1 cellular context compared by ENCODE assay signal in the genomic region with DNA sequence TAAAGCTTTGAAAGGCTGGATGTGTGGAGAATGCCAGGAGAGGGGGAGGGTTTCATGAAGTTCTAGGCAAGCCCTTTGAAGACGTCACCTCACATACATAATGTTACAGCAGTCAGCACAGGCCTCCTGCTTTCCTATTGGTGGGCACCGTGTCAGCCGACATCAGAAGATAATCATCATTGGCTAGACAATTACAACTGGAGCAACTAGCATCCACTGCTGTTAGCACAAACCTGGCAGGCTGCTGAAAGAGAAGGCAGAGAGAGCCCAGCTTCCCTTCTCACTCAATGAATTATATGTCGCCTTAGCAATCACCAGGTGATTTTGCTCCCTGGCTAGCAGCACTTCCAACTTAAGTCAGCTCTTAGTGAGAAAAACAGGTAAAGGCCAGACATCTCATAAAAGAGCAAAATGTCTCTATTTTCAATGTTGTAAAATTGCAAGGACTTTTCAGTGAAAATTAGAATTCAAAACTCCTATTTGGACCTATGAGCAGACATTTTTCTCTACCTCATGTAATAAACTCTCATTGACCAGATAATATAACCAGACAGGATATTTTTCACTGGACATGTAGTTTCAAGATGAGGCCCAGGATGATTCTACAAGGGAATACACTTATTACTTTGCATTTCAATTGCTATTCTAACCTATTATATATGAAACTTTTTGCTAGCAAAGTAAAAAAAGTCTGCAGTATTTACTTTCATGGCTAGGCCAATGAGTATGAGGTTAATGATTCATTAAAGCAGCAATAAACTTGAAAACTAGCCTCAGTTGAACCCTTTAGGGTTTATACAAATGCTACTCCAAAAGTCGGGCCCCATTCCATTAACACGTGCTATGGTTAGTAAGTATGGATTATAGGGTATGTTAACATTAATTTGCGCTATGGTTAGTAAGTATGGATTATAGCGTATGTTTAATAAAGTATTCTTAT.
A peak's percentile ranks its signal among the peaks of the same experiment; 100 is the strongest.
TF ChIP-seq lines count a peak whose summit lies in the region.

No MANE protein-coding gene starts in this region.

TF ChIP-seq in K562, 482 proteins besides CTCF, POLR2A, EP300 and RAD21 (continued from another document and continues in another):
- TF ChIP-seq ZNF76 (CRISPR knock-in tag; IDR thresholded peaks at IDR 0.05; ENCODE audit: borderline replicate concordance) = no peak
- TF ChIP-seq ZNF785 (CRISPR knock-in tag; IDR thresholded peaks at IDR 0.05) = no peak
- peak; percentile 96; the same call in 1 of the 2 replicates for TF ChIP-seq POLR2AphosphoS2 (IDR thresholded peaks at IDR 0.05; ENCODE audit: low read length)
- peak; percentile 36; the same call in 1 of the 2 replicates for TF ChIP-seq L3MBTL2 (IDR thresholded peaks at IDR 0.05)
- 0 out of 2 replicates have a peak, but pooled peaks have one; percentile 46 for TF ChIP-seq ELF2 (CRISPR knock-in tag; IDR thresholded peaks at IDR 0.05)
- TF ChIP-seq PTRF (tag; IDR thresholded peaks at IDR 0.05) = no peak
- 0 out of 2 replicates have a peak, but pooled peaks have one; percentile 56 for TF ChIP-seq SMAD4 (CRISPR knock-in tag; conservative IDR thresholded peaks at IDR 0.05)
- TF ChIP-seq, protein P1, sequence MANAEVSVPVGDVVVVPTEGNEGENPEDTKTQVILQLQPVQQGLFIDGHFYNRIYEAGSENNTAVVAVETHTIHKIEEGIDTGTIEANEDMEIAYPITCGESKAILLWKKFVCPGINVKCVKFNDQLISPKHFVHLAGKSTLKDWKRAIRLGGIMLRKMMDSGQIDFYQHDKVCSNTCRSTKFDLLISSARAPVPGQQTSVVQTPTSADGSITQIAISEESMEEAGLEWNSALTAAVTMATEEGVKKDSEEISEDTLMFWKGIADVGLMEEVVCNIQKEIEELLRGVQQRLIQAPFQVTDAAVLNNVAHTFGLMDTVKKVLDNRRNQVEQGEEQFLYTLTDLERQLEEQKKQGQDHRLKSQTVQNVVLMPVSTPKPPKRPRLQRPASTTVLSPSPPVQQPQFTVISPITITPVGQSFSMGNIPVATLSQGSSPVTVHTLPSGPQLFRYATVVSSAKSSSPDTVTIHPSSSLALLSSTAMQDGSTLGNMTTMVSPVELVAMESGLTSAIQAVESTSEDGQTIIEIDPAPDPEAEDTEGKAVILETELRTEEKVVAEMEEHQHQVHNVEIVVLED (CRISPR knock-in tag; IDR thresholded peaks at IDR 0.05) = no peak
- TF ChIP-seq, protein P2, sequence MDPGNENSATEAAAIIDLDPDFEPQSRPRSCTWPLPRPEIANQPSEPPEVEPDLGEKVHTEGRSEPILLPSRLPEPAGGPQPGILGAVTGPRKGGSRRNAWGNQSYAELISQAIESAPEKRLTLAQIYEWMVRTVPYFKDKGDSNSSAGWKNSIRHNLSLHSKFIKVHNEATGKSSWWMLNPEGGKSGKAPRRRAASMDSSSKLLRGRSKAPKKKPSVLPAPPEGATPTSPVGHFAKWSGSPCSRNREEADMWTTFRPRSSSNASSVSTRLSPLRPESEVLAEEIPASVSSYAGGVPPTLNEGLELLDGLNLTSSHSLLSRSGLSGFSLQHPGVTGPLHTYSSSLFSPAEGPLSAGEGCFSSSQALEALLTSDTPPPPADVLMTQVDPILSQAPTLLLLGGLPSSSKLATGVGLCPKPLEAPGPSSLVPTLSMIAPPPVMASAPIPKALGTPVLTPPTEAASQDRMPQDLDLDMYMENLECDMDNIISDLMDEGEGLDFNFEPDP (CRISPR knock-in tag; IDR thresholded peaks at IDR 0.05) = no peak
- peak; percentile 98 for TF ChIP-seq POLR2B (IDR thresholded peaks at IDR 0.05; ENCODE audit: low read depth, partially characterized antibody)
- TF ChIP-seq LCOR (CRISPR knock-in tag; IDR thresholded peaks at IDR 0.05) = 0 out of 2 replicates have a peak, but pooled peaks have one; percentile 21
- TF ChIP-seq POLR3A (IDR thresholded peaks at IDR 0.05; ENCODE audit: borderline replicate concordance, extremely low read depth, insufficient read depth, insufficient read length) = no peak
- TF ChIP-seq ZNF696 (CRISPR knock-in tag; conservative IDR thresholded peaks at IDR 0.05) = no peak
- TF ChIP-seq, protein P3, sequence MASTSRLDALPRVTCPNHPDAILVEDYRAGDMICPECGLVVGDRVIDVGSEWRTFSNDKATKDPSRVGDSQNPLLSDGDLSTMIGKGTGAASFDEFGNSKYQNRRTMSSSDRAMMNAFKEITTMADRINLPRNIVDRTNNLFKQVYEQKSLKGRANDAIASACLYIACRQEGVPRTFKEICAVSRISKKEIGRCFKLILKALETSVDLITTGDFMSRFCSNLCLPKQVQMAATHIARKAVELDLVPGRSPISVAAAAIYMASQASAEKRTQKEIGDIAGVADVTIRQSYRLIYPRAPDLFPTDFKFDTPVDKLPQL (IDR thresholded peaks at IDR 0.05; ENCODE audit: extremely low read depth, insufficient read length) = peak; percentile 54
- TF ChIP-seq GATAD2B (IDR thresholded peaks at IDR 0.05; ENCODE audit: borderline replicate concordance) = no peak
- 0 out of 2 replicates have a peak, but pooled peaks have one; percentile 38 for TF ChIP-seq NCOR1 (IDR thresholded peaks at IDR 0.05)
- no peak for TF ChIP-seq BRF1 (IDR thresholded peaks at IDR 0.05; ENCODE audit: borderline replicate concordance, extremely low read depth, insufficient read length)
- TF ChIP-seq, protein P4, sequence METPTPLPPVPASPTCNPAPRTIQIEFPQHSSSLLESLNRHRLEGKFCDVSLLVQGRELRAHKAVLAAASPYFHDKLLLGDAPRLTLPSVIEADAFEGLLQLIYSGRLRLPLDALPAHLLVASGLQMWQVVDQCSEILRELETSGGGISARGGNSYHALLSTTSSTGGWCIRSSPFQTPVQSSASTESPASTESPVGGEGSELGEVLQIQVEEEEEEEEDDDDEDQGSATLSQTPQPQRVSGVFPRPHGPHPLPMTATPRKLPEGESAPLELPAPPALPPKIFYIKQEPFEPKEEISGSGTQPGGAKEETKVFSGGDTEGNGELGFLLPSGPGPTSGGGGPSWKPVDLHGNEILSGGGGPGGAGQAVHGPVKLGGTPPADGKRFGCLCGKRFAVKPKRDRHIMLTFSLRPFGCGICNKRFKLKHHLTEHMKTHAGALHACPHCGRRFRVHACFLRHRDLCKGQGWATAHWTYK (CRISPR knock-in tag; IDR thresholded peaks at IDR 0.05) = no peak
- no peak for TF ChIP-seq ZNF224 (CRISPR knock-in tag; IDR thresholded peaks at IDR 0.05)
- TF ChIP-seq JUN (IDR thresholded peaks at IDR 0.05; ENCODE audit: borderline replicate concordance, low read depth, low read length) = no peak; the same call in 1 of the 2 replicates
- peak; percentile 46; the same call in 1 of the 2 replicates for TF ChIP-seq JUN (CRISPR knock-in tag; IDR thresholded peaks at IDR 0.05; ENCODE audit: borderline replicate concordance)
- TF ChIP-seq SOX6 (IDR thresholded peaks at IDR 0.05) = peak; percentile 64; the same call in 1 of the 2 replicates
- TF ChIP-seq, protein P5, sequence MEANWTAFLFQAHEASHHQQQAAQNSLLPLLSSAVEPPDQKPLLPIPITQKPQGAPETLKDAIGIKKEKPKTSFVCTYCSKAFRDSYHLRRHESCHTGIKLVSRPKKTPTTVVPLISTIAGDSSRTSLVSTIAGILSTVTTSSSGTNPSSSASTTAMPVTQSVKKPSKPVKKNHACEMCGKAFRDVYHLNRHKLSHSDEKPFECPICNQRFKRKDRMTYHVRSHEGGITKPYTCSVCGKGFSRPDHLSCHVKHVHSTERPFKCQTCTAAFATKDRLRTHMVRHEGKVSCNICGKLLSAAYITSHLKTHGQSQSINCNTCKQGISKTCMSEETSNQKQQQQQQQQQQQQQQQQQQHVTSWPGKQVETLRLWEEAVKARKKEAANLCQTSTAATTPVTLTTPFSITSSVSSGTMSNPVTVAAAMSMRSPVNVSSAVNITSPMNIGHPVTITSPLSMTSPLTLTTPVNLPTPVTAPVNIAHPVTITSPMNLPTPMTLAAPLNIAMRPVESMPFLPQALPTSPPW (CRISPR knock-in tag; IDR thresholded peaks at IDR 0.05) = peak; percentile 45
- TF ChIP-seq, protein P6, sequence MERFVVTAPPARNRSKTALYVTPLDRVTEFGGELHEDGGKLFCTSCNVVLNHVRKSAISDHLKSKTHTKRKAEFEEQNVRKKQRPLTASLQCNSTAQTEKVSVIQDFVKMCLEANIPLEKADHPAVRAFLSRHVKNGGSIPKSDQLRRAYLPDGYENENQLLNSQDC (CRISPR knock-in tag; IDR thresholded peaks at IDR 0.05) = peak; percentile 67; the same call in 1 of the 2 replicates
- TF ChIP-seq RBM22 (IDR thresholded peaks at IDR 0.05; ENCODE audit: low read depth, low read length, poor library complexity, severe bottlenecking) = no peak
- no peak for TF ChIP-seq ZFP30 (CRISPR knock-in tag; IDR thresholded peaks at IDR 0.05; ENCODE audit: borderline replicate concordance)
- TF ChIP-seq, protein P7, sequence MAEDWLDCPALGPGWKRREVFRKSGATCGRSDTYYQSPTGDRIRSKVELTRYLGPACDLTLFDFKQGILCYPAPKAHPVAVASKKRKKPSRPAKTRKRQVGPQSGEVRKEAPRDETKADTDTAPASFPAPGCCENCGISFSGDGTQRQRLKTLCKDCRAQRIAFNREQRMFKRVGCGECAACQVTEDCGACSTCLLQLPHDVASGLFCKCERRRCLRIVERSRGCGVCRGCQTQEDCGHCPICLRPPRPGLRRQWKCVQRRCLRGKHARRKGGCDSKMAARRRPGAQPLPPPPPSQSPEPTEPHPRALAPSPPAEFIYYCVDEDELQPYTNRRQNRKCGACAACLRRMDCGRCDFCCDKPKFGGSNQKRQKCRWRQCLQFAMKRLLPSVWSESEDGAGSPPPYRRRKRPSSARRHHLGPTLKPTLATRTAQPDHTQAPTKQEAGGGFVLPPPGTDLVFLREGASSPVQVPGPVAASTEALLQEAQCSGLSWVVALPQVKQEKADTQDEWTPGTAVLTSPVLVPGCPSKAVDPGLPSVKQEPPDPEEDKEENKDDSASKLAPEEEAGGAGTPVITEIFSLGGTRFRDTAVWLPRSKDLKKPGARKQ (CRISPR knock-in tag; IDR thresholded peaks at IDR 0.05) = no peak
- TF ChIP-seq RBM25 (IDR thresholded peaks at IDR 0.05; ENCODE audit: low read depth, low read length, severe bottlenecking) = peak; percentile 67
- no peak; the same call in none of the 2 replicates for TF ChIP-seq MAFK (IDR thresholded peaks at IDR 0.05; ENCODE audit: low read length)
- TF ChIP-seq, protein P8, sequence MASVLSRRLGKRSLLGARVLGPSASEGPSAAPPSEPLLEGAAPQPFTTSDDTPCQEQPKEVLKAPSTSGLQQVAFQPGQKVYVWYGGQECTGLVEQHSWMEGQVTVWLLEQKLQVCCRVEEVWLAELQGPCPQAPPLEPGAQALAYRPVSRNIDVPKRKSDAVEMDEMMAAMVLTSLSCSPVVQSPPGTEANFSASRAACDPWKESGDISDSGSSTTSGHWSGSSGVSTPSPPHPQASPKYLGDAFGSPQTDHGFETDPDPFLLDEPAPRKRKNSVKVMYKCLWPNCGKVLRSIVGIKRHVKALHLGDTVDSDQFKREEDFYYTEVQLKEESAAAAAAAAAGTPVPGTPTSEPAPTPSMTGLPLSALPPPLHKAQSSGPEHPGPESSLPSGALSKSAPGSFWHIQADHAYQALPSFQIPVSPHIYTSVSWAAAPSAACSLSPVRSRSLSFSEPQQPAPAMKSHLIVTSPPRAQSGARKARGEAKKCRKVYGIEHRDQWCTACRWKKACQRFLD (CRISPR knock-in tag; IDR thresholded peaks at IDR 0.05) = no peak
- TF ChIP-seq PML (IDR thresholded peaks at IDR 0.05; ENCODE audit: low read length) = peak; percentile 91
- no peak for TF ChIP-seq ZNF311 (CRISPR knock-in tag; IDR thresholded peaks at IDR 0.05)
- peak; percentile 88 for TF ChIP-seq TAF1 (IDR thresholded peaks at IDR 0.05; ENCODE audit: control insufficient read depth, extremely low read depth, insufficient read depth, low read length, severe bottlenecking)
- TF ChIP-seq ZFX (CRISPR knock-in tag; IDR thresholded peaks at IDR 0.05) = peak; percentile 33; the same call in 1 of the 2 replicates
- TF ChIP-seq NFYB (IDR thresholded peaks at IDR 0.05; ENCODE audit: extremely low read depth, insufficient read length) = peak; percentile 90
- TF ChIP-seq, protein P9, sequence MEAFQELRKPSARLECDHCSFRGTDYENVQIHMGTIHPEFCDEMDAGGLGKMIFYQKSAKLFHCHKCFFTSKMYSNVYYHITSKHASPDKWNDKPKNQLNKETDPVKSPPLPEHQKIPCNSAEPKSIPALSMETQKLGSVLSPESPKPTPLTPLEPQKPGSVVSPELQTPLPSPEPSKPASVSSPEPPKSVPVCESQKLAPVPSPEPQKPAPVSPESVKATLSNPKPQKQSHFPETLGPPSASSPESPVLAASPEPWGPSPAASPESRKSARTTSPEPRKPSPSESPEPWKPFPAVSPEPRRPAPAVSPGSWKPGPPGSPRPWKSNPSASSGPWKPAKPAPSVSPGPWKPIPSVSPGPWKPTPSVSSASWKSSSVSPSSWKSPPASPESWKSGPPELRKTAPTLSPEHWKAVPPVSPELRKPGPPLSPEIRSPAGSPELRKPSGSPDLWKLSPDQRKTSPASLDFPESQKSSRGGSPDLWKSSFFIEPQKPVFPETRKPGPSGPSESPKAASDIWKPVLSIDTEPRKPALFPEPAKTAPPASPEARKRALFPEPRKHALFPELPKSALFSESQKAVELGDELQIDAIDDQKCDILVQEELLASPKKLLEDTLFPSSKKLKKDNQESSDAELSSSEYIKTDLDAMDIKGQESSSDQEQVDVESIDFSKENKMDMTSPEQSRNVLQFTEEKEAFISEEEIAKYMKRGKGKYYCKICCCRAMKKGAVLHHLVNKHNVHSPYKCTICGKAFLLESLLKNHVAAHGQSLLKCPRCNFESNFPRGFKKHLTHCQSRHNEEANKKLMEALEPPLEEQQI (IDR thresholded peaks at IDR 0.05) = 0 out of 2 replicates have a peak, but pooled peaks have one; percentile 12
- TF ChIP-seq MTA3 (IDR thresholded peaks at IDR 0.05; ENCODE audit: borderline replicate concordance) = peak; percentile 80
- TF ChIP-seq, protein P10, sequence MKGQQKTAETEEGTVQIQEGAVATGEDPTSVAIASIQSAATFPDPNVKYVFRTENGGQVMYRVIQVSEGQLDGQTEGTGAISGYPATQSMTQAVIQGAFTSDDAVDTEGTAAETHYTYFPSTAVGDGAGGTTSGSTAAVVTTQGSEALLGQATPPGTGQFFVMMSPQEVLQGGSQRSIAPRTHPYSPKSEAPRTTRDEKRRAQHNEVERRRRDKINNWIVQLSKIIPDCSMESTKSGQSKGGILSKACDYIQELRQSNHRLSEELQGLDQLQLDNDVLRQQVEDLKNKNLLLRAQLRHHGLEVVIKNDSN (CRISPR knock-in tag; IDR thresholded peaks at IDR 0.05) = peak; percentile 81
- TF ChIP-seq ZNF316 (IDR thresholded peaks at IDR 0.05) = no peak
- TF ChIP-seq CBX3 (IDR thresholded peaks at IDR 0.05; ENCODE audit: borderline replicate concordance in 1 of 2, low read length in 2 of 2) = no peak
- TF ChIP-seq CHD2 (IDR thresholded peaks at IDR 0.05; ENCODE audit: low read depth, low read length) = 0 out of 2 replicates have a peak, but pooled peaks have one; percentile 16
- TF ChIP-seq SRSF3 (IDR thresholded peaks at IDR 0.05; ENCODE audit: insufficient read depth, low read length) = no peak
- TF ChIP-seq, protein P11, sequence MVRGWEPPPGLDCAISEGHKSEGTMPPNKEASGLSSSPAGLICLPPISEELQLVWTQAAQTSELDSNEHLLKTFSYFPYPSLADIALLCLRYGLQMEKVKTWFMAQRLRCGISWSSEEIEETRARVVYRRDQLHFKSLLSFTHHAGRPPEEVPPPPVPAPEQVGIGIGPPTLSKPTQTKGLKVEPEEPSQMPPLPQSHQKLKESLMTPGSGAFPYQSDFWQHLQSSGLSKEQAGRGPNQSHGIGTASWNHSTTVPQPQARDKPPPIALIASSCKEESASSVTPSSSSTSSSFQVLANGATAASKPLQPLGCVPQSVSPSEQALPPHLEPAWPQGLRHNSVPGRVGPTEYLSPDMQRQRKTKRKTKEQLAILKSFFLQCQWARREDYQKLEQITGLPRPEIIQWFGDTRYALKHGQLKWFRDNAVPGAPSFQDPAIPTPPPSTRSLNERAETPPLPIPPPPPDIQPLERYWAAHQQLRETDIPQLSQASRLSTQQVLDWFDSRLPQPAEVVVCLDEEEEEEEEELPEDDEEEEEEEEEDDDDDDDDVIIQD (CRISPR knock-in tag; IDR thresholded peaks at IDR 0.05) = no peak
- no peak for TF ChIP-seq SIN3B (IDR thresholded peaks at IDR 0.05; ENCODE audit: low read depth)
